In genomic region chr11:60657880-60658279, GRCh38 we compare ENCODE assay signal across 17 cellular contexts. TPM values are rescaled to one million over a fixed set of nuclear protein-coding genes. Genes with fewer than 3 reads are reported as not detected.
DNase-seq lines count a peak whose midpoint lies in the region; ATAC-seq and TF ChIP-seq lines count a peak whose summit lies in the region.
"Had no signal": no experiment of that assay in that cellular context is flagged by ENCODE, and none has a peak within 500 bp of the region (broad histone marks: within the 10 kb centered on the region; RNA-seq: fewer than 3 reads in every experiment).

No MANE protein-coding gene starts in this region.

- H3K36me3 ChIP-seq in OCI-LY3 (replicated peaks; ENCODE audit: low read depth, low read length) (no peaks in the 10 kb centered on the region), lower lobe of right lung (no peaks in the 10 kb centered on the region)
- H3K36me3 ChIP-seq: thoracic aorta had no signal

- no peaks in the 10 kb centered on the region for H3K79me2 ChIP-seq in OCI-LY3 (ENCODE audit: low read length)

- no peak overlapping the region for H3K9ac ChIP-seq in OCI-LY3 (ENCODE audit: low read length)

- intact Hi-C loops in lower lobe of right lung (cut with DNase I): no loop called here
- intact Hi-C loops in Right ventricle myocardium superior (cut with DNase I): no loop called here

- no peaks in the 10 kb centered on the region for H4K20me1 ChIP-seq in OCI-LY3 (ENCODE audit: insufficient read depth, low read length)

- ATAC-seq in lower lobe of right lung (peak; percentile 83 to 86), HG02588 (IDR thresholded peaks at IDR 0.05; ENCODE audit: unreplicated experiment) (no peak), GM19023 (IDR thresholded peaks at IDR 0.05; ENCODE audit: unreplicated experiment) (no peak), HG03280 (IDR thresholded peaks at IDR 0.05; ENCODE audit: unreplicated experiment) (no peak), Right ventricle myocardium superior (ENCODE audit: poor library complexity) (no peak)
- ATAC-seq: activated CD4-positive, CD25-positive, alpha-beta regulatory T cell treated with anti-CD3 and anti-CD28 coated beads, Interleukin-2, amount 50 U/mL, for 24 hours; Right ventricle myocardium inferior had no signal

- H3K9me3 ChIP-seq in OCI-LY3 (ENCODE audit: insufficient read depth, low read length) (no peaks in the 10 kb centered on the region), lower lobe of right lung (no peaks in the 10 kb centered on the region)
- H3K9me3 ChIP-seq: thoracic aorta had no signal

- H3K4me3 ChIP-seq in OCI-LY3 (ENCODE audit: low read length) (no peak overlapping the region), lower lobe of right lung (no peak overlapping the region)
- H3K4me3 ChIP-seq: thoracic aorta had no signal

- no peaks in the 10 kb centered on the region for H3K27me3 ChIP-seq in OCI-LY3 (ENCODE audit: low read depth, low read length)
- no peaks in the 10 kb centered on the region for H3K27me3 ChIP-seq in lower lobe of right lung (ENCODE audit: low read depth)

- TF ChIP-seq CTCF in OCI-LY3 (IDR thresholded peaks at IDR 0.05; ENCODE audit: low read depth, low read length) (peak; percentile 35), lower lobe of right lung (IDR thresholded peaks at IDR 0.05) (no peak)

- H3K4me1 ChIP-seq in OCI-LY3 (ENCODE audit: low read length) (no peaks in the 10 kb centered on the region), lower lobe of right lung (peaks cover 13% of the 10 kb centered on the region)

- no peak overlapping the region for H2AFZ ChIP-seq in OCI-LY3 (ENCODE audit: low read depth, low read length)

- H3K4me2 ChIP-seq in OCI-LY3 (ENCODE audit: low read length): no peak overlapping the region

- peak; percentile 92 for DNase-seq in DMS53 treated with DMSO at 0.1 percent for 48 hours (lab: John Stamatoyannopoulos, UW; ENCODE audit: unreplicated experiment)
- peak; percentile 98 for DNase-seq in NCI-H1092 treated with DMSO at 0.1 percent for 48 hours (lab: John Stamatoyannopoulos, UW)
- DNase-seq in lower lobe of right lung: no peak
- no peak for DNase-seq in Right ventricle myocardium superior
- DNase-seq: HFFc6, hippocampal formation, MV-4-11, retina had no signal

- no peak overlapping the region for H3K27ac ChIP-seq in OCI-LY3 (ENCODE audit: low read length)
- peak overlapping the region; percentile 53 for H3K27ac ChIP-seq in lower lobe of right lung
- H3K27ac ChIP-seq: thoracic aorta had no signal

RNA-seq across cellular contexts. Expression of gene MS4A8, which starts 41.5 kb away (rescaled TPM):
- total RNA-seq in lower lobe of right lung: 33.5 TPM
- not detected for total RNA-seq in Right ventricle myocardium superior
- total RNA-seq: bronchial epithelial cell, endothelial cell of umbilical vein, HFFc6, Right ventricle myocardium inferior, thoracic aorta had no signal

Comparison
In these comparisons a context has a peak if more than half of its experiments do, and no peak if none do; other contexts are left out.
1. DNase-seq: peak in DMS53 treated with DMSO at 0.1 percent for 48 hours (single experiment) and NCI-H1092 treated with DMSO at 0.1 percent for 48 hours (single experiment); none in lower lobe of right lung (single experiment) and Right ventricle myocardium superior (single experiment).
2. ATAC-seq: peak in lower lobe of right lung (2 of 2); none in HG02588 (single experiment), GM19023 (single experiment), HG03280 (single experiment) and Right ventricle myocardium superior (single experiment).
3. RNA of gene MS4A8, which starts 41.5 kb away (total RNA-seq): 33.5 TPM in lower lobe of right lung (single experiment); not detected in Right ventricle myocardium superior (single experiment); every median in the first group is over 10 times any median in the second.